ENCODE assay signal across 11 cellular contexts in the genomic region with DNA sequence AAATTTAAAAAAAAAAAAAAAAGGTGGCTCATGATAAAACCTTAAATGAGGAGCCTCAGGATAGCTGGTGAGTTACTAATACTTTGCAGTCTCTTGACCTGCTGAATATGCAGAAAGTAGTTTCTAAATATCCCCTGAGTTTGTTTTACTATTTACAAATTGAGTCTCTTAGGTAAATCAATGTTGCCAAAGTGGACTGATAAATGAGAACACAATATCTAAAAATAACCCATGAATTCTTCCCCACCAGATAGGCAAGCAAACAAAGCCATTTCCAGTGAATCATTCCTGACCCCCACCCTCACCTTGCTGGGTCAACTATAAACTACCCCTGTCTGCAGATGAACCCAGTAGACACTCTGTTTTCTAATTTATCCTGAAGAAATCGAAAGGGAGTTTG.
"Had no signal": no experiment of that assay in that cellular context is flagged by ENCODE, and none has a peak within 500 bp of the region (broad histone marks: within the 10 kb centered on the region; RNA-seq: fewer than 3 reads in every experiment).

No MANE protein-coding gene starts in this region.

- DNase-seq: GM23248, GOT3, H7, H9, HCEC 1CT, HFFc6 had no signal

- H3K4me2 ChIP-seq: GM23338 had no signal

- H3K4me1 ChIP-seq: HAP-1 had no signal

- H3K4me3 ChIP-seq: GM23248, GM23338, HAP-1 had no signal

- H3K9ac ChIP-seq: GM23248 had no signal

- H3K4me3 Mint-ChIP-seq: GM23338, H9, HFFc6 had no signal

- H3K36me3 ChIP-seq: HAP-1 had no signal

- H2AFZ ChIP-seq: GM23248 had no signal

- FAIRE-seq: H1, H54 had no signal

- ATAC-seq: GM23338, HCT116 had no signal

- H3K27ac Mint-ChIP-seq: GM23338, HFFc6 had no signal

- H3K27ac ChIP-seq: GM23248 had no signal

- H3K9me3 ChIP-seq: HAP-1 had no signal
